In genomic region chr14:68462683-68463082, GRCh38 we compare ENCODE assay signal across 1 cellular context.
TF ChIP-seq lines count a peak whose summit lies in the region.

No MANE protein-coding gene starts in this region.

TF ChIP-seq in SK-N-SH, 30 proteins besides CTCF, POLR2A, EP300 and RAD21 (continued from another document):
- TF ChIP-seq MEF2A (IDR thresholded peaks at IDR 0.05; ENCODE audit: borderline replicate concordance, low read depth) (no peak), SMC3 (IDR thresholded peaks at IDR 0.05; ENCODE audit: low read depth, low read length) (no peak), TAF1 (IDR thresholded peaks at IDR 0.05; ENCODE audit: borderline replicate concordance, low read depth, low read length) (no peak), FOSL2 (IDR thresholded peaks at IDR 0.05; ENCODE audit: borderline replicate concordance, low read depth) (no peak), ZBTB33 (IDR thresholded peaks at IDR 0.05; ENCODE audit: borderline replicate concordance, low read depth) (no peak), JUND (IDR thresholded peaks at IDR 0.05) (no peak), POLR2AphosphoS5 (IDR thresholded peaks at IDR 0.05; ENCODE audit: low read depth, low read length) (no peak), CHD2 (IDR thresholded peaks at IDR 0.05; ENCODE audit: low read length, partially characterized antibody) (no peak), SIN3A (IDR thresholded peaks at IDR 0.05; ENCODE audit: borderline replicate concordance, low read depth, low read length) (no peak), FOXJ3 (CRISPR knock-in tag; IDR thresholded peaks at IDR 0.05) (no peak), FOXM1 (IDR thresholded peaks at IDR 0.05; ENCODE audit: low read depth) (no peak), RCOR1 (IDR thresholded peaks at IDR 0.05; ENCODE audit: low read length) (no peak)
- TF ChIP-seq, protein P1, sequence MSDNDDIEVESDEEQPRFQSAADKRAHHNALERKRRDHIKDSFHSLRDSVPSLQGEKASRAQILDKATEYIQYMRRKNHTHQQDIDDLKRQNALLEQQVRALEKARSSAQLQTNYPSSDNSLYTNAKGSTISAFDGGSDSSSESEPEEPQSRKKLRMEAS (IDR thresholded peaks at IDR 0.05; ENCODE audit: low read depth): no peak
- TF ChIP-seq, protein P2, sequence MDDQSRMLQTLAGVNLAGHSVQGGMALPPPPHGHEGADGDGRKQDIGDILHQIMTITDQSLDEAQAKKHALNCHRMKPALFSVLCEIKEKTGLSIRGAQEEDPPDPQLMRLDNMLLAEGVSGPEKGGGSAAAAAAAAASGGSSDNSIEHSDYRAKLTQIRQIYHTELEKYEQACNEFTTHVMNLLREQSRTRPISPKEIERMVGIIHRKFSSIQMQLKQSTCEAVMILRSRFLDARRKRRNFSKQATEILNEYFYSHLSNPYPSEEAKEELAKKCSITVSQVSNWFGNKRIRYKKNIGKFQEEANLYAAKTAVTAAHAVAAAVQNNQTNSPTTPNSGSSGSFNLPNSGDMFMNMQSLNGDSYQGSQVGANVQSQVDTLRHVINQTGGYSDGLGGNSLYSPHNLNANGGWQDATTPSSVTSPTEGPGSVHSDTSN (IDR thresholded peaks at IDR 0.05): no peak
- TF ChIP-seq, protein P3, sequence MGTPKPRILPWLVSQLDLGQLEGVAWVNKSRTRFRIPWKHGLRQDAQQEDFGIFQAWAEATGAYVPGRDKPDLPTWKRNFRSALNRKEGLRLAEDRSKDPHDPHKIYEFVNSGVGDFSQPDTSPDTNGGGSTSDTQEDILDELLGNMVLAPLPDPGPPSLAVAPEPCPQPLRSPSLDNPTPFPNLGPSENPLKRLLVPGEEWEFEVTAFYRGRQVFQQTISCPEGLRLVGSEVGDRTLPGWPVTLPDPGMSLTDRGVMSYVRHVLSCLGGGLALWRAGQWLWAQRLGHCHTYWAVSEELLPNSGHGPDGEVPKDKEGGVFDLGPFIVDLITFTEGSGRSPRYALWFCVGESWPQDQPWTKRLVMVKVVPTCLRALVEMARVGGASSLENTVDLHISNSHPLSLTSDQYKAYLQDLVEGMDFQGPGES (IDR thresholded peaks at IDR 0.05; ENCODE audit: low read depth, low read length): no peak
